ENCODE assay signal across 24 cellular contexts in genomic region chr11:17798253-17798652, GRCh38.
A peak's percentile ranks its signal among the peaks of the same experiment; 100 is the strongest.
DNase-seq lines count a peak whose midpoint lies in the region; ATAC-seq and TF ChIP-seq lines count a peak whose summit lies in the region.
"Had no signal": no experiment of that assay in that cellular context is flagged by ENCODE, and none has a peak within 500 bp of the region (broad histone marks: within the 10 kb centered on the region; RNA-seq: fewer than 3 reads in every experiment).

No MANE protein-coding gene starts in this region.

- peak; percentile 63 for DNase-seq in left ventricle myocardium inferior
- no peak for DNase-seq in GOT3 (lab: John Stamatoyannopoulos, UW)
- DNase-seq: activated CD4-positive, alpha-beta memory T cell treated with anti-CD3 and anti-CD28 coated beads for 36 hours; activated CD4-positive, alpha-beta T cell treated with anti-CD3 and anti-CD28 coated beads for 1 hour; activated CD8-positive, alpha-beta memory T cell treated with anti-CD3 and anti-CD28 coated beads, Interleukin-2, amount 50 U/mL, for 4 hours; activated naive CD4-positive, alpha-beta T cell treated with anti-CD3 and anti-CD28 coated beads for 36 hours; COR-L47; DMS53; effector CD4-positive, alpha-beta T cell; lower lobe of right lung; naive thymus-derived CD8-positive, alpha-beta T cell; NCI-H1092; NCI-H1930; NCI-H526 treated with DMSO at 0.1 percent for 48 hours; SIG-M5; stimulated activated CD4-positive, alpha-beta T cell treated with anti-CD3 and anti-CD28 coated beads, Interleukin-15, amount 100 ng/mL, for 24 hours; stimulated activated CD4-positive, alpha-beta T cell treated with anti-CD3 and anti-CD28 coated beads, Interleukin-4, amount 100 ng/mL, for 4 hours; transverse colon had no signal

- no peak for TF ChIP-seq CTCF in left ventricle myocardium inferior (IDR thresholded peaks at IDR 0.05; ENCODE audit: borderline replicate concordance)

- ATAC-seq in esophagus mucosa (peak; percentile 97), HG03442 (IDR thresholded peaks at IDR 0.05; ENCODE audit: unreplicated experiment) (no peak), HG03439 (IDR thresholded peaks at IDR 0.05; ENCODE audit: unreplicated experiment) (no peak)
- ATAC-seq: lower lobe of right lung; naive thymus-derived CD8-positive, alpha-beta T cell had no signal

- intact Hi-C loops in left ventricle myocardium inferior (cut with micrococcal nuclease) = no loop called here

- H3K27ac ChIP-seq in angular gyrus (ENCODE audit: low read depth, low read length) = peak overlapping the region; percentile 80
- peak overlapping the region; percentile 82 for H3K27ac ChIP-seq in left ventricle myocardium inferior (replicated peaks)
- H3K27ac ChIP-seq in skeletal muscle tissue (ENCODE audit: low read depth, low read length) = peak overlapping the region; percentile 90
- H3K27ac ChIP-seq: BLaER1 treated with 17β-estradiol and CSF1 and Interleukin-3, amounts not matched to agents 10 nM and 100 nM; lower lobe of right lung; transverse colon had no signal

- H3K4me1 ChIP-seq in left ventricle myocardium inferior (peaks cover 28% of the 10 kb centered on the region), skeletal muscle tissue (ENCODE audit: control insufficient read depth in 3 of 3, insufficient read depth in 3 of 3, low read length in 3 of 3) (peaks cover 25 to 79% (median 61%) of the 10 kb centered on the region in 3 donors)
- H3K4me1 ChIP-seq: BLaER1 treated with 17β-estradiol and CSF1 and Interleukin-3, amounts not matched to agents 10 nM and 100 nM; lower lobe of right lung; transverse colon had no signal

- H3K9me3 ChIP-seq in left ventricle myocardium inferior (replicated peaks) (no peaks in the 10 kb centered on the region), skeletal muscle tissue (ENCODE audit: control insufficient read depth in 3 of 3, low read length in 3 of 3) (no peaks in the 10 kb centered on the region)
- H3K9me3 ChIP-seq: BLaER1 treated with 17β-estradiol and CSF1 and Interleukin-3, amounts not matched to agents 10 nM and 100 nM; lower lobe of right lung; transverse colon had no signal

- H3K27me3 ChIP-seq in left ventricle myocardium inferior (ENCODE audit: low read depth) (no peaks in the 10 kb centered on the region), skeletal muscle tissue (ENCODE audit: control insufficient read depth in 3 of 3, insufficient read depth in 3 of 3, low read length in 3 of 3) (no peaks in the 10 kb centered on the region)
- H3K27me3 ChIP-seq: BLaER1 treated with 17β-estradiol and CSF1 and Interleukin-3, amounts not matched to agents 10 nM and 100 nM; transverse colon had no signal

- H3K9ac ChIP-seq in skeletal muscle tissue (ENCODE audit: low read depth in 1 of 3, low read length in 3 of 3) = peak overlapping the region; percentile 44 to 75 (median 52)
- H3K9ac ChIP-seq: BLaER1 treated with 17β-estradiol and CSF1 and Interleukin-3, amounts not matched to agents 10 nM and 100 nM had no signal

- H3K36me3 ChIP-seq in left ventricle myocardium inferior = no peaks in the 10 kb centered on the region
- H3K36me3 ChIP-seq in skeletal muscle tissue (ENCODE audit: control insufficient read depth in 3 of 3, insufficient read depth in 3 of 3, low read length in 3 of 3) = no peaks in the 10 kb centered on the region
- H3K36me3 ChIP-seq: BLaER1 treated with 17β-estradiol and CSF1 and Interleukin-3, amounts not matched to agents 10 nM and 100 nM; lower lobe of right lung; transverse colon had no signal

- no peak overlapping the region for H3K4me3 ChIP-seq in left ventricle myocardium inferior
- H3K4me3 ChIP-seq in skeletal muscle tissue (ENCODE audit: low read length in 3 of 3) = peak overlapping the region; percentile 18 to 41 (median 38)
- H3K4me3 ChIP-seq: BLaER1 treated with 17β-estradiol and CSF1 and Interleukin-3, amounts not matched to agents 10 nM and 100 nM; lower lobe of right lung; transverse colon had no signal
